In genomic region chr14:54711812-54712211, GRCh38 we compare ENCODE assay signal across 14 cellular contexts.
DNase-seq lines count a peak whose midpoint lies in the region; ATAC-seq and TF ChIP-seq lines count a peak whose summit lies in the region.
"Had no signal": no experiment of that assay in that cellular context is flagged by ENCODE, and none has a peak within 500 bp of the region (broad histone marks: within the 10 kb centered on the region; RNA-seq: fewer than 3 reads in every experiment).

No MANE protein-coding gene starts in this region.

- H4K20me1 ChIP-seq in fibroblast of lung (ENCODE audit: control insufficient read depth, extremely low read depth, insufficient read depth, low read length) = no peaks in the 10 kb centered on the region

- intact Hi-C loops in sciatic nerve (cut with DNase I) = no loop called here

- no peak overlapping the region for H3K4me3 Mint-ChIP-seq in stimulated activated naive CD8-positive, alpha-beta T cell treated with anti-CD3 and anti-CD28 coated beads, Interleukin-15, Interleukin-2, amounts not matched to agents 100 ng/mL and 50 ng/mL, for 24 hours
- no peak overlapping the region for H3K4me3 Mint-ChIP-seq in mesothelial cell of epicardium

- peak overlapping the region; percentile 15 for H3K27ac ChIP-seq in fibroblast of lung (ENCODE audit: insufficient read depth, low read length)
- H3K27ac ChIP-seq: SJCRH30, VCaP had no signal

- ATAC-seq in stimulated activated naive CD8-positive, alpha-beta T cell treated with anti-CD3 and anti-CD28 coated beads, Interleukin-15, Interleukin-2, amounts not matched to agents 100 U/mL and 50 U/mL, for 24 hours = no peak
- ATAC-seq in sciatic nerve = peak; percentile 19
- no peak for ATAC-seq in HG02884 (IDR thresholded peaks at IDR 0.05; ENCODE audit: unreplicated experiment)

- peak overlapping the region; percentile 46 for H3K4me2 ChIP-seq in fibroblast of lung (ENCODE audit: extremely low read depth, insufficient read depth, low read length)

- peaks cover 8% of the 10 kb centered on the region for H3K4me1 ChIP-seq in fibroblast of lung (ENCODE audit: control insufficient read depth, extremely low read depth, insufficient read depth, low read length)

- H3K9me3 ChIP-seq in fibroblast of lung (ENCODE audit: control insufficient read depth, insufficient read depth, low read depth, low read length) = no peaks in the 10 kb centered on the region
- H3K9me3 ChIP-seq: SJCRH30 had no signal

- peaks cover 4% of the 10 kb centered on the region for H3K9me3 Mint-ChIP-seq in stimulated activated naive CD8-positive, alpha-beta T cell treated with anti-CD3 and anti-CD28 coated beads, Interleukin-15, Interleukin-2, amounts not matched to agents 100 ng/mL and 50 ng/mL, for 24 hours
- H3K9me3 Mint-ChIP-seq in mesothelial cell of epicardium = peaks cover 5% of the 10 kb centered on the region

- H3K79me2 ChIP-seq in fibroblast of lung (ENCODE audit: control insufficient read depth, insufficient read depth, low read length) = peaks cover 63% of the 10 kb centered on the region

- peak overlapping the region; percentile 27 for H3K27ac Mint-ChIP-seq in stimulated activated naive CD8-positive, alpha-beta T cell treated with anti-CD3 and anti-CD28 coated beads, Interleukin-15, Interleukin-2, amounts not matched to agents 100 ng/mL and 50 ng/mL, for 24 hours
- no peak overlapping the region for H3K27ac Mint-ChIP-seq in mesothelial cell of epicardium

- no peaks in the 10 kb centered on the region for H3K36me3 ChIP-seq in fibroblast of lung (ENCODE audit: control insufficient read depth, insufficient read depth, low read length)

- no peak overlapping the region for H2AFZ ChIP-seq in fibroblast of lung (ENCODE audit: low read length)

- H3K4me3 ChIP-seq in fibroblast of lung (replicated peaks in 1 of 4; ENCODE audit: control extremely low read depth in 1 of 4, insufficient read depth in 1 of 4, low read depth in 3 of 4, low read length in 4 of 4) = no peak overlapping the region
- H3K4me3 ChIP-seq: SJCRH30 had no signal

- H3K36me3 Mint-ChIP-seq in stimulated activated naive CD8-positive, alpha-beta T cell treated with anti-CD3 and anti-CD28 coated beads, Interleukin-15, Interleukin-2, amounts not matched to agents 100 ng/mL and 50 ng/mL, for 24 hours (ENCODE audit: low read depth) = peaks cover 8% of the 10 kb centered on the region
- H3K36me3 Mint-ChIP-seq in mesothelial cell of epicardium = peaks cover 4% of the 10 kb centered on the region

- H3K27me3 Mint-ChIP-seq in stimulated activated naive CD8-positive, alpha-beta T cell treated with anti-CD3 and anti-CD28 coated beads, Interleukin-15, Interleukin-2, amounts not matched to agents 100 ng/mL and 50 ng/mL, for 24 hours = no peaks in the 10 kb centered on the region
- H3K27me3 Mint-ChIP-seq in mesothelial cell of epicardium (ENCODE audit: low read depth) = no peaks in the 10 kb centered on the region

- no peak overlapping the region for H3K9ac ChIP-seq in fibroblast of lung (ENCODE audit: insufficient read depth, low read length)

- DNase-seq in stimulated activated naive CD8-positive, alpha-beta T cell treated with anti-CD3 and anti-CD28 coated beads, Interleukin-15, Interleukin-2, amounts not matched to agents 100 U/mL and 50 U/mL, for 24 hours = no peak
- DNase-seq in fibroblast of lung (ENCODE audit: low read depth in 2 of 2) = no peak
- no peak for DNase-seq in sciatic nerve (ENCODE audit: low spot score)
- no peak for DNase-seq in mesothelial cell of epicardium (ENCODE audit: low spot score in 2 of 2, unreplicated experiment in 2 of 2)
- DNase-seq in COLO829 (ENCODE audit: low spot score) = no peak
- no peak for DNase-seq in effector CD8-positive, alpha-beta T cell (lab: John Stamatoyannopoulos, UW)
- DNase-seq: NCI-H1417 treated with DMSO at 0.1 percent for 48 hours; NCI-H748 treated with DMSO at 0.1 percent for 48 hours; nucleus accumbens; SJCRH30; stimulated activated CD4-positive, alpha-beta T cell treated with anti-CD3 and anti-CD28 coated beads, Interleukin-4, amount 100 ng/mL, for 24 hours had no signal

- no peak for TF ChIP-seq CTCF in fibroblast of lung (conservative IDR thresholded peaks at IDR 0.05 in 1 of 2, IDR thresholded peaks at IDR 0.05 in 1 of 2; ENCODE audit: low read depth in 1 of 2, low read length in 2 of 2)
- no peak for TF ChIP-seq CTCF in mesothelial cell of epicardium (IDR thresholded peaks at IDR 0.05; ENCODE audit: unreplicated experiment)

- peaks cover 23% of the 10 kb centered on the region for H3K4me1 Mint-ChIP-seq in stimulated activated naive CD8-positive, alpha-beta T cell treated with anti-CD3 and anti-CD28 coated beads, Interleukin-15, Interleukin-2, amounts not matched to agents 100 ng/mL and 50 ng/mL, for 24 hours (ENCODE audit: low read depth)
- H3K4me1 Mint-ChIP-seq in mesothelial cell of epicardium = peaks cover 3% of the 10 kb centered on the region

- no peaks in the 10 kb centered on the region for H3K27me3 ChIP-seq in fibroblast of lung (ENCODE audit: control insufficient read depth, insufficient read depth, low read length)
- H3K27me3 ChIP-seq: SJCRH30 had no signal
